ENCODE assay signal across 19 cellular contexts in genomic region chr6:24888967-24889366, GRCh38. TPM values are rescaled to one million over a fixed set of nuclear protein-coding genes. Genes with fewer than 3 reads are reported as not detected.
DNase-seq lines count a peak whose midpoint lies in the region; ATAC-seq and TF ChIP-seq lines count a peak whose summit lies in the region.
"Had no signal": no experiment of that assay in that cellular context is flagged by ENCODE, and none has a peak within 500 bp of the region (broad histone marks: within the 10 kb centered on the region; RNA-seq: fewer than 3 reads in every experiment).

No MANE protein-coding gene starts in this region.

- H3K4me2 ChIP-seq in Karpas-422 (ENCODE audit: low read depth, low read length, poor library complexity, severe bottlenecking): peak overlapping the region; percentile 63

- DNase-seq in activated CD4-positive, alpha-beta T cell treated with anti-CD3 and anti-CD28 coated beads for 36 hours: no peak
- no peak for DNase-seq in activated CD4-positive, alpha-beta T cell treated with anti-CD3 and anti-CD28 coated beads for 48 hours
- DNase-seq in Karpas-422 (peak; percentile 83), DMS114 treated with DMSO at 0.1 percent for 48 hours (lab: John Stamatoyannopoulos, UW; ENCODE audit: unreplicated experiment) (no peak)
- DNase-seq in activated T-helper 1 cell treated with anti-CD3 and anti-CD28 coated beads, Interleukin-12 subunit alpha, Interleukin-12 subunit beta, Interleukin-2, Interleukin-4 antibody, amounts not matched to agents 30 ng/mL and 10 ng/mL and 1 ng/mL, durations not matched to agents 14 hours and 24 hours and 36 hours (ENCODE audit: low spot score): no peak
- DNase-seq in natural killer cell treated with Interleukin-12 subunit alpha and Interleukin-12 subunit beta and Interleukin-15 and Interleukin-18, amount 100 ng/mL, for 72 hours (ENCODE audit: low spot score): no peak
- DNase-seq: activated CD8-positive, alpha-beta memory T cell treated with anti-CD3 and anti-CD28 coated beads, Interleukin-2, amount 50 U/mL, for 4 hours; foreskin keratinocyte; Kasumi-1; left lung; NCI-H1436 treated with DMSO at 0.1 percent for 48 hours; NCI-H524; Peyer's patch; stimulated activated CD4-positive, alpha-beta T cell treated with anti-CD3 and anti-CD28 coated beads, Interleukin-12 subunit alpha, Interleukin-12 subunit beta, amount 100 ng/mL, for 4 hours had no signal

- H3K27me3 ChIP-seq in Karpas-422 (ENCODE audit: low read length): no peaks in the 10 kb centered on the region
- H3K27me3 ChIP-seq: left lung, Peyer's patch, vagina had no signal

- H3K79me2 ChIP-seq in Karpas-422 (ENCODE audit: low read length): peaks cover 94% of the 10 kb centered on the region

- peak overlapping the region; percentile 41 for H3K4me3 ChIP-seq in Karpas-422 (ENCODE audit: low read length)
- H3K4me3 ChIP-seq: left lung, Peyer's patch, prostate gland, vagina had no signal

- no peak overlapping the region for H2AFZ ChIP-seq in Karpas-422 (ENCODE audit: low read length)

- POLR2A ChIA-PET in activated CD4-positive, alpha-beta T cell treated with anti-CD3 and anti-CD28 coated beads for 36 hours (lab: Charles Lee): interaction anchor here (2.2 kb wide), 1 partner anchor 20 kb away, joined by 7 read pairs; no protein-coding TSS in a partner anchor

- peaks cover 85% of the 10 kb centered on the region for H3K4me1 Mint-ChIP-seq in activated CD4-positive, alpha-beta T cell treated with anti-CD3 and anti-CD28 coated beads for 36 hours
- peaks cover 74% of the 10 kb centered on the region for H3K4me1 Mint-ChIP-seq in activated T-helper 1 cell treated with anti-CD3 and anti-CD28 coated beads, Interleukin-12 subunit alpha, Interleukin-12 subunit beta, Interleukin-2, Interleukin-4 antibody, amounts not matched to agents 30 ng/mL and 10 ng/mL and 1 ng/mL, durations not matched to agents 14 hours and 24 hours and 36 hours (ENCODE audit: low read depth)
- peaks cover 65 to 69% of the 10 kb centered on the region in 2 donors for H3K4me1 Mint-ChIP-seq in natural killer cell treated with Interleukin-12 subunit alpha and Interleukin-12 subunit beta and Interleukin-15 and Interleukin-18, amount 100 ng/mL, for 72 hours (ENCODE audit: low read depth in 2 of 2)

- intact Hi-C loops in activated CD4-positive, alpha-beta T cell treated with anti-CD3 and anti-CD28 coated beads for 36 hours (cut with DNase I, micrococcal nuclease): no loop called here
- intact Hi-C loops in activated T-helper 1 cell treated with anti-CD3 and anti-CD28 coated beads, Interleukin-12 subunit alpha, Interleukin-12 subunit beta, Interleukin-2, Interleukin-4 antibody, amounts not matched to agents 30 ng/mL and 10 ng/mL and 1 ng/mL, durations not matched to agents 14 hours and 24 hours and 36 hours (cut with micrococcal nuclease): no loop called here

- H3K27ac Mint-ChIP-seq in activated CD4-positive, alpha-beta T cell treated with anti-CD3 and anti-CD28 coated beads for 36 hours: peak overlapping the region; percentile 92
- H3K27ac Mint-ChIP-seq in activated T-helper 1 cell treated with anti-CD3 and anti-CD28 coated beads, Interleukin-12 subunit alpha, Interleukin-12 subunit beta, Interleukin-2, Interleukin-4 antibody, amounts not matched to agents 30 ng/mL and 10 ng/mL and 1 ng/mL, durations not matched to agents 14 hours and 24 hours and 36 hours: peak overlapping the region; percentile 81
- peak overlapping the region; percentile 91 to 92 for H3K27ac Mint-ChIP-seq in natural killer cell treated with Interleukin-12 subunit alpha and Interleukin-12 subunit beta and Interleukin-15 and Interleukin-18, amount 100 ng/mL, for 72 hours

- no peaks in the 10 kb centered on the region for H4K20me1 ChIP-seq in Karpas-422 (ENCODE audit: insufficient read depth, low read depth, low read length)

- peak overlapping the region; percentile 98 for H3K27ac ChIP-seq in Karpas-422 (ENCODE audit: low read length)
- H3K27ac ChIP-seq: foreskin keratinocyte, left lung, Peyer's patch, prostate gland, vagina had no signal

- TF ChIP-seq POLR2A in GM18505 (IDR thresholded peaks at IDR 0.05; ENCODE audit: borderline replicate concordance, extremely low read depth, insufficient read depth, insufficient read length): no peak

- H3K36me3 Mint-ChIP-seq in activated CD4-positive, alpha-beta T cell treated with anti-CD3 and anti-CD28 coated beads for 36 hours (ENCODE audit: low read depth): peaks cover 19% of the 10 kb centered on the region
- H3K36me3 Mint-ChIP-seq in activated T-helper 1 cell treated with anti-CD3 and anti-CD28 coated beads, Interleukin-12 subunit alpha, Interleukin-12 subunit beta, Interleukin-2, Interleukin-4 antibody, amounts not matched to agents 30 ng/mL and 10 ng/mL and 1 ng/mL, durations not matched to agents 14 hours and 24 hours and 36 hours (ENCODE audit: low read depth): peaks cover 26% of the 10 kb centered on the region
- peaks cover 5% of the 10 kb centered on the region for H3K36me3 Mint-ChIP-seq in natural killer cell treated with Interleukin-12 subunit alpha and Interleukin-12 subunit beta and Interleukin-15 and Interleukin-18, amount 100 ng/mL, for 72 hours

- peaks cover 98% of the 10 kb centered on the region for H3K4me1 ChIP-seq in Karpas-422 (ENCODE audit: low read length)
- H3K4me1 ChIP-seq: foreskin keratinocyte, left lung, Peyer's patch, prostate gland, vagina had no signal

- no peaks in the 10 kb centered on the region for H3K9me2 ChIP-seq in Karpas-422 (replicated peaks; ENCODE audit: insufficient read depth, low read length)

- H3K9me3 Mint-ChIP-seq in activated CD4-positive, alpha-beta T cell treated with anti-CD3 and anti-CD28 coated beads for 36 hours (ENCODE audit: low read depth): no peaks in the 10 kb centered on the region
- H3K9me3 Mint-ChIP-seq in activated T-helper 1 cell treated with anti-CD3 and anti-CD28 coated beads, Interleukin-12 subunit alpha, Interleukin-12 subunit beta, Interleukin-2, Interleukin-4 antibody, amounts not matched to agents 30 ng/mL and 10 ng/mL and 1 ng/mL, durations not matched to agents 14 hours and 24 hours and 36 hours: no peaks in the 10 kb centered on the region
- no peaks in the 10 kb centered on the region for H3K9me3 Mint-ChIP-seq in natural killer cell treated with Interleukin-12 subunit alpha and Interleukin-12 subunit beta and Interleukin-15 and Interleukin-18, amount 100 ng/mL, for 72 hours

- H3K9me3 ChIP-seq in Karpas-422 (ENCODE audit: low read length): no peaks in the 10 kb centered on the region
- H3K9me3 ChIP-seq: left lung, Peyer's patch, prostate gland, vagina had no signal

- peak overlapping the region; percentile 47 for H3K9ac ChIP-seq in Karpas-422 (ENCODE audit: low read length)

- no peaks in the 10 kb centered on the region for H3K27me3 Mint-ChIP-seq in activated CD4-positive, alpha-beta T cell treated with anti-CD3 and anti-CD28 coated beads for 36 hours
- H3K27me3 Mint-ChIP-seq in activated T-helper 1 cell treated with anti-CD3 and anti-CD28 coated beads, Interleukin-12 subunit alpha, Interleukin-12 subunit beta, Interleukin-2, Interleukin-4 antibody, amounts not matched to agents 30 ng/mL and 10 ng/mL and 1 ng/mL, durations not matched to agents 14 hours and 24 hours and 36 hours (ENCODE audit: insufficient read depth): no peaks in the 10 kb centered on the region
- H3K27me3 Mint-ChIP-seq in natural killer cell treated with Interleukin-12 subunit alpha and Interleukin-12 subunit beta and Interleukin-15 and Interleukin-18, amount 100 ng/mL, for 72 hours: no peaks in the 10 kb centered on the region

- peak; percentile 30 for ATAC-seq in activated CD4-positive, alpha-beta T cell treated with anti-CD3 and anti-CD28 coated beads for 36 hours
- ATAC-seq in natural killer cell treated with Interleukin-12 subunit alpha and Interleukin-12 subunit beta and Interleukin-15 and Interleukin-18, amount 100 ng/mL, for 72 hours: no peak
- no peak for ATAC-seq in GM18505 (IDR thresholded peaks at IDR 0.05; ENCODE audit: unreplicated experiment)
- no peak for ATAC-seq in GM19467 (IDR thresholded peaks at IDR 0.05; ENCODE audit: unreplicated experiment)
- ATAC-seq: foreskin keratinocyte, left lung, SK-N-SH treated with all-trans-retinoic acid at 6 μM for 48 hours had no signal

- peak overlapping the region; percentile 15 for H3K4me3 Mint-ChIP-seq in activated CD4-positive, alpha-beta T cell treated with anti-CD3 and anti-CD28 coated beads for 36 hours
- H3K4me3 Mint-ChIP-seq in activated T-helper 1 cell treated with anti-CD3 and anti-CD28 coated beads, Interleukin-12 subunit alpha, Interleukin-12 subunit beta, Interleukin-2, Interleukin-4 antibody, amounts not matched to agents 30 ng/mL and 10 ng/mL and 1 ng/mL, durations not matched to agents 14 hours and 24 hours and 36 hours: no peak overlapping the region
- peak overlapping the region; percentile 23 for H3K4me3 Mint-ChIP-seq in natural killer cell treated with Interleukin-12 subunit alpha and Interleukin-12 subunit beta and Interleukin-15 and Interleukin-18, amount 100 ng/mL, for 72 hours

- CTCF ChIA-PET in activated CD4-positive, alpha-beta T cell treated with anti-CD3 and anti-CD28 coated beads for 36 hours (lab: Charles Lee): interaction anchor here (0.7 to 3.5 kb wide), 19 partner anchors 11 to 138 kb away, joined by 3 to 43 read pairs (median 7); no protein-coding TSS in a partner anchor

- peaks cover 15% of the 10 kb centered on the region for H3K36me3 ChIP-seq in Karpas-422 (ENCODE audit: insufficient read depth, low read length)
- H3K36me3 ChIP-seq: Peyer's patch, prostate gland, vagina had no signal

RNA-seq across cellular contexts. Expression of gene RIPOR2, which starts 46.8 kb away (rescaled TPM):
- 10 to 100 TPM; 60.0 to 67.0 TPM for total RNA-seq in activated CD4-positive, alpha-beta T cell treated with anti-CD3 and anti-CD28 coated beads for 36 hours
- total RNA-seq in Karpas-422 (2014; rRNA removed; shearing (Covaris generic); ENCODE audit: low replicate concordance): 72.1 and 73.8 TPM in 2 replicates
- 30.8 and 31.1 TPM in 2 replicates for total RNA-seq in activated T-helper 1 cell treated with anti-CD3 and anti-CD28 coated beads, Interleukin-12 subunit alpha, Interleukin-12 subunit beta, Interleukin-2, Interleukin-4 antibody, amounts not matched to agents 30 ng/mL and 10 ng/mL and 1 ng/mL, durations not matched to agents 14 hours and 24 hours and 36 hours
- total RNA-seq in natural killer cell treated with Interleukin-12 subunit alpha and Interleukin-12 subunit beta and Interleukin-15 and Interleukin-18, amount 100 ng/mL, for 72 hours: 10 to 100 TPM; 58.7 to 88.4 TPM
